ENCODE assay signal across 17 cellular contexts in the genomic region with DNA sequence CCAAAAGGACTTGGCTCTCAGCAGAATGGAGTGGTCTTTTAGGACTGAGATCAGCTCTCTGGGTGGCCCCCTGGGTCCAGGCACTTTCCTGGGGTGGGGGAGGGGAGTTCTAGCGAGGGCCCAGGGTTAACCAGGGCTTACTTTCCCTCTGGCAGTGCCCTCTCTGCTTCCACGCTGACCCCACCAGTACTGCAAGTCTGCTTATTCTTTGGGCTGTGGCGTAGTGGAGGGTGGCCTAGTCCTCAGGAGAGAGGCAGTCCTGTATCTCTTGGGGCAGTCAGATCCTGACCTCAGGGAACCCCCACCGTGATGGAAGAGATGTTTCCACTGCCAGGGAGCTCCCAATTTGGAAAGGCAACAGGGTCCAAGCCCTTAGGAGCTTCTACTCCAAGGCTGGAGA.
DNase-seq lines count a peak whose midpoint lies in the region; ATAC-seq and TF ChIP-seq lines count a peak whose summit lies in the region.
"Had no signal": no experiment of that assay in that cellular context is flagged by ENCODE, and none has a peak within 500 bp of the region (broad histone marks: within the 10 kb centered on the region; RNA-seq: fewer than 3 reads in every experiment).

No MANE protein-coding gene starts in this region.

- H3K27me3 ChIP-seq in BE2C (no peaks in the 10 kb centered on the region), endocrine pancreas (ENCODE audit: control insufficient read depth, insufficient read depth, low read length) (no peaks in the 10 kb centered on the region), sigmoid colon (no peaks in the 10 kb centered on the region), foreskin keratinocyte (no peaks in the 10 kb centered on the region)
- H3K27me3 ChIP-seq: heart left ventricle, testis had no signal

- peak; percentile 49 for DNase-seq in BE2C
- peak; percentile 54 for DNase-seq in sigmoid colon
- DNase-seq in globus pallidus (ENCODE audit: low spot score), result no peak
- no peak for DNase-seq in foreskin keratinocyte
- DNase-seq in NCI-H524 (lab: John Stamatoyannopoulos, UW), result no peak
- DNase-seq: activated CD4-positive, alpha-beta T cell treated with anti-CD3 and anti-CD28 coated beads for 1 hour; activated naive CD8-positive, alpha-beta T cell treated with anti-CD3 and anti-CD28 coated beads, Interleukin-2, amount 50 U/mL, for 24 hours; mucosa of descending colon; NCI-H2029 treated with DMSO at 0.1 percent for 48 hours; stimulated activated CD4-positive, alpha-beta T cell treated with anti-CD3 and anti-CD28 coated beads, Interleukin-15, amount 100 ng/mL, for 24 hours; T-helper 17 cell had no signal

- no peak for TF ChIP-seq CTCF in BE2C (IDR thresholded peaks at IDR 0.05; ENCODE audit: low read depth, low read length)
- TF ChIP-seq CTCF in sigmoid colon (IDR thresholded peaks at IDR 0.05), result no peak
- TF ChIP-seq CTCF in foreskin keratinocyte (conservative IDR thresholded peaks at IDR 0.05), result no peak

- H3K9me3 ChIP-seq in BE2C (no peaks in the 10 kb centered on the region), KOPT-K1 (ENCODE audit: insufficient read depth, low read length, poor library complexity, severe bottlenecking) (no peaks in the 10 kb centered on the region), endocrine pancreas (ENCODE audit: control insufficient read depth, low read length) (no peaks in the 10 kb centered on the region), sigmoid colon (no peaks in the 10 kb centered on the region)
- H3K9me3 ChIP-seq: heart left ventricle, mucosa of descending colon, testis had no signal

- H3K4me3 ChIP-seq in BE2C (ENCODE audit: low read depth, low read length) (no peak overlapping the region), endocrine pancreas (ENCODE audit: control insufficient read depth, insufficient read depth, low read length) (no peak overlapping the region), sigmoid colon (no peak overlapping the region)
- H3K4me3 ChIP-seq: heart left ventricle, mucosa of descending colon, testis had no signal

- peak overlapping the region; percentile 22 for H3K9ac ChIP-seq in endocrine pancreas (ENCODE audit: control insufficient read depth, insufficient read depth, low read length)

- H3K4me1 ChIP-seq in BE2C, result peaks cover 87% of the 10 kb centered on the region
- peaks cover 5% of the 10 kb centered on the region for H3K4me1 ChIP-seq in endocrine pancreas (ENCODE audit: control insufficient read depth, insufficient read depth, low read length)
- H3K4me1 ChIP-seq in sigmoid colon, result peaks cover 0 to 21% (median 16%) of the 10 kb centered on the region in 4 donors
- H3K4me1 ChIP-seq in foreskin keratinocyte, result no peaks in the 10 kb centered on the region

- H3K36me3 ChIP-seq in BE2C (peaks cover 12% of the 10 kb centered on the region), KOPT-K1 (ENCODE audit: insufficient read depth, low read length) (peaks cover 98% of the 10 kb centered on the region), endocrine pancreas (ENCODE audit: control insufficient read depth, insufficient read depth, low read length) (no peaks in the 10 kb centered on the region), sigmoid colon (no peaks in the 10 kb centered on the region)
- H3K36me3 ChIP-seq: heart left ventricle had no signal

- no peak for TF ChIP-seq EP300 in sigmoid colon (IDR thresholded peaks at IDR 0.05)

- no peak for TF ChIP-seq POLR2A in sigmoid colon (IDR thresholded peaks at IDR 0.05)

- intact Hi-C loops in sigmoid colon (cut with DNase I), result loop anchor here (10.0 kb wide), 1 partner anchor 329 kb away; no protein-coding TSS in a partner anchor

- peak overlapping the region; percentile 55 for H3K27ac ChIP-seq in KOPT-K1 (ENCODE audit: low read depth, low read length, poor library complexity, severe bottlenecking)
- H3K27ac ChIP-seq in sigmoid colon, result peak overlapping the region in 1 of 4 donors; percentile 58
- H3K27ac ChIP-seq in foreskin keratinocyte, result no peak overlapping the region
- H3K27ac ChIP-seq: epithelial cell of prostate had no signal

- ATAC-seq in HG02678 (IDR thresholded peaks at IDR 0.05; ENCODE audit: unreplicated experiment) (no peak), foreskin keratinocyte (no peak)
- ATAC-seq: heart left ventricle, mucosa of descending colon, T-helper 17 cell had no signal

- WGBS in sigmoid colon, 2 donors, result 91 to 92% methylated on average over 4 of the region's 4 CpGs

Comparison
In these comparisons a context has a peak if more than half of its experiments do, and no peak if none do; other contexts are left out.
1. DNase-seq: peak in BE2C (single experiment) and sigmoid colon (single experiment); none in globus pallidus (single experiment), foreskin keratinocyte (0 of 2) and NCI-H524 (0 of 2).